In genomic region chr1:24515581-24516241, GRCh38 we compare ENCODE assay signal across 10 cellular contexts. TPM values are rescaled to one million over a fixed set of nuclear protein-coding genes. Genes with fewer than 3 reads are reported as not detected.
DNase-seq lines count a peak whose midpoint lies in the region; ATAC-seq and TF ChIP-seq lines count a peak whose summit lies in the region.
"Not testable (repeated sequence)": the region's sequence is repeated elsewhere in the genome, so short reads cannot be mapped to it uniquely, and the experiment has no call there.
"Had no signal": no experiment of that assay in that cellular context is flagged by ENCODE, and none has a peak within 500 bp of the region (broad histone marks: within the 10 kb centered on the region; RNA-seq: fewer than 3 reads in every experiment).

No MANE protein-coding gene starts in this region.

- in situ Hi-C loops in mammary epithelial cell (cut with MboI; ENCODE audit: low sequenced_read_pairs in 2 of 2), result not testable (repeated sequence)

- CTCF ChIA-PET in RWPE1 (lab: Yijun Ruan, JAX), result interaction anchor here (0.6 to 0.8 kb wide), 4 partner anchors 11 to 72 kb away, joined by 3 to 4 read pairs (median 3); no protein-coding TSS in a partner anchor
- CTCF ChIA-PET in activated CD8-positive, alpha-beta T cell treated with anti-CD3 and anti-CD28 coated beads for 36 hours (lab: Charles Lee), result interaction anchor here (1.4 to 9.9 kb wide), 7 partner anchors 10 to 124 kb away, joined by 5 to 110 read pairs (median 9); partner anchors contain the start of gene NIPAL3
- CTCF ChIA-PET in mammary epithelial cell (lab: Charles Lee; ENCODE audit: low non-redundant PET), result not testable (repeated sequence)

- H3K9me3 ChIP-seq in mammary epithelial cell (replicated peaks; ENCODE audit: insufficient read depth, low read length), result not testable (repeated sequence)

- H3K36me3 ChIP-seq in mammary epithelial cell (ENCODE audit: insufficient read depth, low read length), result not testable (repeated sequence)

- H3K27me3 ChIP-seq in mammary epithelial cell (ENCODE audit: insufficient read depth, low read length), result not testable (repeated sequence)

- peaks cover 54% of the 10 kb centered on the region for H3K4me1 Mint-ChIP-seq in activated CD8-positive, alpha-beta T cell treated with anti-CD3 and anti-CD28 coated beads for 36 hours (ENCODE audit: low read depth)
- H3K4me1 Mint-ChIP-seq in naive thymus-derived CD8-positive, alpha-beta T cell, result peaks cover 28 to 89% (median 74%) of the 10 kb centered on the region in 4 donors

- H2AFZ ChIP-seq in mammary epithelial cell (ENCODE audit: low read depth, low read length), result peak overlapping the region; percentile 46

- peak overlapping the region; percentile 1 for H3K4me2 ChIP-seq in mammary epithelial cell (ENCODE audit: insufficient read depth, low read depth, low read length)

- H3K36me3 Mint-ChIP-seq in activated CD8-positive, alpha-beta T cell treated with anti-CD3 and anti-CD28 coated beads for 36 hours (ENCODE audit: low read depth), result peaks cover 45% of the 10 kb centered on the region
- H3K36me3 Mint-ChIP-seq in naive thymus-derived CD8-positive, alpha-beta T cell, result peaks cover 18 to 87% (median 34%) of the 10 kb centered on the region in 3 donors

- 50% methylated on average over 18 of the region's 18 CpGs for WGBS in mammary epithelial cell (ENCODE audit: low coverage, missing lambda C conversion rate)

- POLR2A ChIA-PET in RWPE1 (lab: Yijun Ruan, JAX; ENCODE audit: low non-redundant PET), result interaction anchor here (0.9 kb wide), 1 partner anchor 13 kb away, joined by 4 read pairs; no protein-coding TSS in a partner anchor
- POLR2A ChIA-PET in activated CD8-positive, alpha-beta T cell treated with anti-CD3 and anti-CD28 coated beads for 36 hours (lab: Charles Lee), result interaction anchor here (0.8 to 1.9 kb wide), 6 partner anchors 10 to 29 kb away, joined by 3 to 9 read pairs (median 6); partner anchors contain the start of gene RCAN3
- POLR2A ChIA-PET in naive thymus-derived CD8-positive, alpha-beta T cell (lab: Charles Lee), result interaction anchor here (0.8 to 6.7 kb wide), 10 partner anchors 8 to 100 kb away, joined by 3 to 32 read pairs (median 4); partner anchors contain the start of genes NIPAL3 and RCAN3

- not testable (repeated sequence) for H3K9ac ChIP-seq in mammary epithelial cell (ENCODE audit: insufficient read depth, low read length)

- not testable (repeated sequence) for H4K20me1 ChIP-seq in mammary epithelial cell (ENCODE audit: insufficient read depth, low read length)

- peak overlapping the region; percentile 25 for H3K27ac Mint-ChIP-seq in activated CD8-positive, alpha-beta T cell treated with anti-CD3 and anti-CD28 coated beads for 36 hours
- peak overlapping the region; percentile 63 to 98 (median 85) for H3K27ac Mint-ChIP-seq in naive thymus-derived CD8-positive, alpha-beta T cell

- not testable (repeated sequence) for H3K27me3 Mint-ChIP-seq in activated CD8-positive, alpha-beta T cell treated with anti-CD3 and anti-CD28 coated beads for 36 hours; naive thymus-derived CD8-positive, alpha-beta T cell

- H3K79me2 ChIP-seq in mammary epithelial cell (ENCODE audit: insufficient read depth, low read length), result peaks cover 21% of the 10 kb centered on the region

- H3K4me1 ChIP-seq in mammary epithelial cell (ENCODE audit: insufficient read depth, low read length), result peaks cover 12% of the 10 kb centered on the region

- TSS peak; percentile 100 for BruUV-seq in mammary epithelial cell (replicated peaks; lab: Mats Ljungman, UMichigan)

- ATAC-seq in activated CD8-positive, alpha-beta T cell treated with anti-CD3 and anti-CD28 coated beads for 36 hours; naive thymus-derived CD8-positive, alpha-beta T cell: not testable (repeated sequence)

- not testable (repeated sequence) for H3K9me3 Mint-ChIP-seq in activated CD8-positive, alpha-beta T cell treated with anti-CD3 and anti-CD28 coated beads for 36 hours; naive thymus-derived CD8-positive, alpha-beta T cell

- H3K4me3 ChIP-seq in mammary epithelial cell (replicated peaks in 1 of 3; ENCODE audit: insufficient read depth in 1 of 3, low read depth in 2 of 3, low read length in 3 of 3); fibroblast of villous mesenchyme (ENCODE audit: low read depth, low read length): not testable (repeated sequence)

- DNase-seq in A172 (ENCODE audit: low spot score), result peak; percentile 84
- peak; percentile 81 for DNase-seq in EH (ENCODE audit: low read depth)
- peak; percentile 70 for DNase-seq in HT1080 (ENCODE audit: low read depth)
- DNase-seq in RWPE1 (ENCODE audit: low spot score), result peak; percentile 81
- DNase-seq in activated CD8-positive, alpha-beta T cell treated with anti-CD3 and anti-CD28 coated beads for 36 hours; naive thymus-derived CD8-positive, alpha-beta T cell: not testable (repeated sequence)
- peak; percentile 81 for DNase-seq in mammary epithelial cell
- DNase-seq in fibroblast of villous mesenchyme (ENCODE audit: low read depth), result peak; percentile 11

- H3K4me3 Mint-ChIP-seq in activated CD8-positive, alpha-beta T cell treated with anti-CD3 and anti-CD28 coated beads for 36 hours, result not testable (repeated sequence)
- H3K4me3 Mint-ChIP-seq in naive thymus-derived CD8-positive, alpha-beta T cell, result peak overlapping the region in 7 of 10 donors; percentile 39 to 81 (median 58)

- TF ChIP-seq CTCF in RWPE1 (conservative IDR thresholded peaks at IDR 0.05; ENCODE audit: low read depth); activated CD8-positive, alpha-beta T cell treated with anti-CD3 and anti-CD28 coated beads for 36 hours (IDR thresholded peaks at IDR 0.05); mammary epithelial cell (conservative IDR thresholded peaks at IDR 0.05 in 1 of 2, IDR thresholded peaks at IDR 0.05 in 1 of 2; ENCODE audit: extremely low read depth in 1 of 2, insufficient read depth in 1 of 2, low read depth in 1 of 2, low read length in 2 of 2); fibroblast of villous mesenchyme (IDR thresholded peaks at IDR 0.05; ENCODE audit: insufficient read depth, low read depth, low read length): not testable (repeated sequence)

- peak overlapping the region; percentile 79 for H3K27ac ChIP-seq in RWPE1
- not testable (repeated sequence) for H3K27ac ChIP-seq in mammary epithelial cell (ENCODE audit: insufficient read depth, low read depth, low read length)

- dilution Hi-C loops in mammary epithelial cell (cut with HindIII; ENCODE audit: low sequenced_read_pairs), result loop anchor here (10.0 kb wide), 1 partner anchor 119 kb away; no protein-coding TSS in a partner anchor

- intact Hi-C loops in activated CD8-positive, alpha-beta T cell treated with anti-CD3 and anti-CD28 coated beads for 36 hours (cut with micrococcal nuclease); mammary epithelial cell (cut with micrococcal nuclease): not testable (repeated sequence)

RNA-seq across cellular contexts. Expression of gene RCAN3, which starts 13.1 kb away (rescaled TPM):
- total RNA-seq in A172 (2014; rRNA removed; shearing (Covaris generic)), result 8.3 and 8.4 TPM in 2 replicates
- 6.5 and 8.8 TPM in 2 replicates for total RNA-seq in HT1080 (2014; rRNA removed; shearing (Covaris generic))
- 6.9 and 7.4 TPM in 2 replicates for polyA plus RNA-seq in HT1080 (2015; cell fraction: cytosol; rRNA removed)
- 4.0 and 4.8 TPM in 2 replicates for polyA plus RNA-seq in HT1080 (2015; cell fraction: nucleus; rRNA removed)
- 10 to 100 TPM; 55.3 to 56.8 TPM for total RNA-seq in activated CD8-positive, alpha-beta T cell treated with anti-CD3 and anti-CD28 coated beads for 36 hours
- 10 to 100 TPM; 21.0 to 34.8 TPM for total RNA-seq in mammary epithelial cell
- 16.7 TPM for polyA plus RNA-seq in mammary epithelial cell
- 40.3 TPM for polyA minus RNA-seq in mammary epithelial cell
- 11.7 and 12.6 TPM in 2 replicates for total RNA-seq in fibroblast of villous mesenchyme
- 100 to 1,000 TPM; 212 to 217 TPM for total RNA-seq in naive thymus-derived CD8-positive, alpha-beta T cell
- 100 to 1,000 TPM; 103 to 152 (median 150) TPM for polyA plus RNA-seq in naive thymus-derived CD8-positive, alpha-beta T cell

RNA-seq across cellular contexts. Expression of gene NCMAP, which starts 40.2 kb away (rescaled TPM):
- total RNA-seq in A172 (2014; rRNA removed; shearing (Covaris generic)), result not detected in 2 replicates
- total RNA-seq in HT1080 (2014; rRNA removed; shearing (Covaris generic)), result not detected in 2 replicates
- polyA plus RNA-seq in HT1080 (2015; cell fraction: cytosol; rRNA removed), result not detected in 2 replicates
- not detected in 2 replicates for polyA plus RNA-seq in HT1080 (2015; cell fraction: nucleus; rRNA removed)
- under 1 TPM; 0.11 to 0.20 TPM for total RNA-seq in activated CD8-positive, alpha-beta T cell treated with anti-CD3 and anti-CD28 coated beads for 36 hours
- 1 to 10 TPM in 1 of 2 donors, not detected in 1; 1.0 TPM for total RNA-seq in mammary epithelial cell
- 0.02 TPM for polyA plus RNA-seq in mammary epithelial cell
- polyA minus RNA-seq in mammary epithelial cell, result 0.26 TPM
- not detected in 2 replicates for total RNA-seq in fibroblast of villous mesenchyme
- under 1 TPM in 1 of 2 experiments, not detected in 1; 0.21 TPM for total RNA-seq in naive thymus-derived CD8-positive, alpha-beta T cell
- under 1 TPM in 2 of 3 donors, not detected in 1; 0.03 to 0.09 TPM for polyA plus RNA-seq in naive thymus-derived CD8-positive, alpha-beta T cell
- total RNA-seq: psoas muscle; T-helper 1 cell treated with Interleukin-12 subunit alpha and Interleukin-12 subunit beta and Interleukin-4 antibody, amounts not matched to agents 30 ng/mL and 1 ng/mL, for 36 hours had no signal
